Comparison of ENCODE assay signal across 15 cellular contexts in genomic region chr6:69871107-69871506, GRCh38. TPM values are rescaled to one million over a fixed set of nuclear protein-coding genes. Genes with fewer than 3 reads are reported as not detected.
DNase-seq lines count a peak whose midpoint lies in the region; ATAC-seq lines count a peak whose summit lies in the region.
"Had no signal": no experiment of that assay in that cellular context is flagged by ENCODE, and none has a peak within 500 bp of the region (broad histone marks: within the 10 kb centered on the region; RNA-seq: fewer than 3 reads in every experiment).

No MANE protein-coding gene starts in this region.

- H3K4me3 ChIP-seq in effector memory CD4-positive, alpha-beta T cell (ENCODE audit: insufficient read depth, low read depth, low read length, poor library complexity, severe bottlenecking) = no peak overlapping the region
- H3K4me3 ChIP-seq in H7 (ENCODE audit: insufficient read depth, low read depth, low read length) = no peak overlapping the region
- H3K4me3 ChIP-seq: GM23338 had no signal

- DNase-seq in NCI-H82 (lab: John Stamatoyannopoulos, UW) (peak; percentile 5), NCI-H82 treated with DMSO at 0.1 percent for 48 hours (lab: John Stamatoyannopoulos, UW; ENCODE audit: unreplicated experiment) (no peak), DMS53 (lab: John Stamatoyannopoulos, UW) (peak; percentile 75), NAMALWA (ENCODE audit: low spot score) (peak; percentile 15), H7 (no peak)
- no peak for DNase-seq in effector memory CD4-positive, alpha-beta T cell
- DNase-seq: ACHN; Caco-2; CD4-positive, alpha-beta T cell; KBM-7 had no signal

- H3K4me1 ChIP-seq in effector memory CD4-positive, alpha-beta T cell (ENCODE audit: control insufficient read depth, insufficient read depth, low read length, poor library complexity, severe bottlenecking) = peaks cover 11% of the 10 kb centered on the region

- ATAC-seq in GM19035 (IDR thresholded peaks at IDR 0.05; ENCODE audit: unreplicated experiment) = no peak
- ATAC-seq: GM23338, HCT116, HepG2 had no signal

- no peak overlapping the region for H3K27ac ChIP-seq in effector memory CD4-positive, alpha-beta T cell (ENCODE audit: insufficient read depth, low read length, poor library complexity, severe bottlenecking)
- H3K27ac ChIP-seq: C4-2B had no signal

- no peaks in the 10 kb centered on the region for H3K27me3 ChIP-seq in effector memory CD4-positive, alpha-beta T cell (replicated peaks; ENCODE audit: control insufficient read depth, insufficient read depth, low read length, poor library complexity, severe bottlenecking)
- peaks cover 20% of the 10 kb centered on the region for H3K27me3 ChIP-seq in H7 (ENCODE audit: control insufficient read depth, insufficient read depth, low read length)

- H3K9me3 ChIP-seq in effector memory CD4-positive, alpha-beta T cell (ENCODE audit: control insufficient read depth, low read length) = no peaks in the 10 kb centered on the region
- H3K9me3 ChIP-seq: Caco-2 had no signal

- no peaks in the 10 kb centered on the region for H3K36me3 ChIP-seq in effector memory CD4-positive, alpha-beta T cell (ENCODE audit: control insufficient read depth, insufficient read depth, low read length)
- H3K36me3 ChIP-seq in H7 (replicated peaks; ENCODE audit: control insufficient read depth, insufficient read depth, low read length) = no peaks in the 10 kb centered on the region

RNA-seq across cellular contexts. Expression of gene COL19A1, which starts 4.8 kb away (rescaled TPM):
- total RNA-seq in H7 (2014; rRNA removed; shearing (Covaris generic)) = not detected in 2 replicates
- total RNA-seq: Caco-2; CD4-positive, alpha-beta T cell; GM23338; HepG2 had no signal

Comparison
In these comparisons a context has a peak if more than half of its experiments do, and no peak if none do; other contexts are left out.
1. DNase-seq: peak in NCI-H82 (single experiment), DMS53 (single experiment) and NAMALWA (single experiment); none in NCI-H82 treated with DMSO at 0.1 percent for 48 hours (single experiment), effector memory CD4-positive, alpha-beta T cell (0 of 3) and H7 (single experiment).